In the genomic region with DNA sequence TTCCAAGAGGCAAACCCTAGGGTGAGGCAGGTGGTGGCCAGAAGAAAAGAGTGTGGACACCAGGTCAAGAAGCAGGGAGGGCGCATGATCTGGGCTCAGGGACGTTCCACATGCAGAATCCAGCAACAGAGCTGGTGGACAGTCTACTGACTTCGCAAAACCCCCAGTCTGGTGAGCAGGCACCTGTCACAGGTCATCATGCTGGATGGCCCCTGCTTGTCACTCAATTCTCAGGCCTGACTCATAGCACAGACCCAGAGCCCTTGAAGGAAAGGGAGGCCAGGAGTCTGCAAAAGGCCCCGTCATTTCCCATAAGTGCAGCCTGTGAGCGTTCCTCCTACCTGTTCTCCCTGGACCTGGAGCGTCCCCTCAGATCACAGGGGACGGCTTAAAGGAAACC, we compare ENCODE assay signal across 24 cellular contexts. TPM values are rescaled to one million over a fixed set of nuclear protein-coding genes. Genes with fewer than 3 reads are reported as not detected.
"Had no signal": no experiment of that assay in that cellular context is flagged by ENCODE, and none has a peak within 500 bp of the region (broad histone marks: within the 10 kb centered on the region; RNA-seq: fewer than 3 reads in every experiment).

No MANE protein-coding gene starts in this region.

- H3K27me3 ChIP-seq: MG63, SJSA1 had no signal

- H3K9me3 ChIP-seq: MG63, SJSA1 had no signal

- DNase-seq: IMR-90, Karpas-422, KG1, MG63, NCI-H1092, NCI-H1105 treated with DMSO at 0.1 percent for 48 hours, NCI-H1417 treated with DMSO at 0.1 percent for 48 hours, NCI-H187, NCI-H2029, NCI-H2081 treated with DMSO at 0.1 percent for 48 hours, NCI-H2171, NCI-H226, NCI-H446, NCI-H510A, NCI-H524 treated with DMSO at 0.1 percent for 48 hours, NCI-H774, Right ventricle myocardium superior, RPMI8226, SIG-M5 had no signal

- FAIRE-seq: HepG2, RCC 7860 had no signal

- H3K4me1 ChIP-seq: SJSA1 had no signal

- H3K36me3 ChIP-seq: MG63, SJSA1 had no signal

- H3K4me3 ChIP-seq: MG63, SJSA1, SK-N-MC had no signal

- ATAC-seq: HepG2 had no signal

- H3K27ac ChIP-seq: SJSA1, SK-N-MC had no signal

RNA-seq across cellular contexts. Expression of a gene that starts 18.2 kb away (rescaled TPM):
- total RNA-seq: HT1080, IMR-90 had no signal
